ENCODE assay signal across 18 cellular contexts in genomic region chr10:76341740-76342139, GRCh38.
"Had no signal": no experiment of that assay in that cellular context is flagged by ENCODE, and none has a peak within 500 bp of the region (broad histone marks: within the 10 kb centered on the region; RNA-seq: fewer than 3 reads in every experiment).

No MANE protein-coding gene starts in this region.

- H3K27ac ChIP-seq: colonic mucosa, esophagus squamous epithelium, gastroesophageal sphincter, pancreas, tibial artery had no signal

- ATAC-seq: gastroesophageal sphincter; natural killer cell; pancreas; right cardiac atrium; stimulated activated effector memory CD8-positive, alpha-beta T cell treated with anti-CD3 and anti-CD28 coated beads, Interleukin-12 subunit alpha, Interleukin-12 subunit beta, amount 100 ng/mL, for 72 hours; stimulated activated naive CD8-positive, alpha-beta T cell treated with anti-CD3 and anti-CD28 coated beads, Interleukin-15, Interleukin-2, amounts not matched to agents 100 U/mL and 50 U/mL, for 24 hours had no signal

- H3K4me2 ChIP-seq: smooth muscle cell had no signal

- H3K4me1 ChIP-seq: pancreas had no signal

- H3K4me3 ChIP-seq: colonic mucosa, esophagus squamous epithelium, gastroesophageal sphincter, pancreas, smooth muscle cell, tibial artery had no signal

- DNase-seq: cerebellar nuclear complex; colonic mucosa; dermis blood vessel endothelial cell; esophagus squamous epithelium; foreskin fibroblast; glutamatergic neuron; immature natural killer cell; natural killer cell; occipital lobe; pancreas; right cardiac atrium; stimulated activated CD4-positive, alpha-beta T cell treated with anti-CD3 and anti-CD28 coated beads, Interleukin-2, amount 100 ng/mL, for 48 hours; stimulated activated CD8-positive, alpha-beta memory T cell treated with anti-CD3 and anti-CD28 coated beads, Interleukin-4, amount 100 ng/mL, for 48 hours; stimulated activated naive CD8-positive, alpha-beta T cell treated with anti-CD3 and anti-CD28 coated beads, Interleukin-15, Interleukin-2, amounts not matched to agents 100 U/mL and 50 U/mL, for 24 hours; tibial artery had no signal

- H3K27me3 ChIP-seq: colonic mucosa, esophagus squamous epithelium, gastroesophageal sphincter, pancreas, tibial artery had no signal

- H3K9me3 ChIP-seq: colonic mucosa, esophagus squamous epithelium had no signal

- H3K36me3 ChIP-seq: colonic mucosa, esophagus squamous epithelium, gastroesophageal sphincter, pancreas, tibial artery had no signal
